In genomic region chr16:31253642-31254045, GRCh38 we compare ENCODE assay signal across 10 cellular contexts. TPM values are rescaled to one million over a fixed set of nuclear protein-coding genes. Genes with fewer than 3 reads are reported as not detected.
DNase-seq lines count a peak whose midpoint lies in the region; ATAC-seq, FAIRE-seq and TF ChIP-seq lines count a peak whose summit lies in the region.
"Had no signal": no experiment of that assay in that cellular context is flagged by ENCODE, and none has a peak within 500 bp of the region (broad histone marks: within the 10 kb centered on the region; RNA-seq: fewer than 3 reads in every experiment).

No MANE protein-coding gene starts in this region.

- intact Hi-C loops in lower leg skin (cut with DNase I; ENCODE audit: low total_unique reads) = no loop called here

- no peaks in the 10 kb centered on the region for H3K36me3 ChIP-seq in thoracic aorta

- 29 to 35% methylated on average over 5 of the region's 5 CpGs for WGBS in lower leg skin, 2 donors

- no peaks in the 10 kb centered on the region for H3K27me3 ChIP-seq in thoracic aorta (replicated peaks; ENCODE audit: insufficient read depth)

- CTCF ChIA-PET in activated naive CD4-positive, alpha-beta T cell treated with anti-CD3 and anti-CD28 coated beads, Interleukin-2, amount 10 ng/mL, durations not matched to agents 7 days and 5 days (lab: Charles Lee) = no interaction called here

- H3K4me1 Mint-ChIP-seq in activated naive CD4-positive, alpha-beta T cell treated with anti-CD3 and anti-CD28 coated beads, Interleukin-2, amount 10 ng/mL, durations not matched to agents 7 days and 5 days = peaks cover 56% of the 10 kb centered on the region

- peaks cover 4% of the 10 kb centered on the region for H3K27me3 Mint-ChIP-seq in activated naive CD4-positive, alpha-beta T cell treated with anti-CD3 and anti-CD28 coated beads, Interleukin-2, amount 10 ng/mL, durations not matched to agents 7 days and 5 days

- FAIRE-seq in D721Med (lab: Jason Lieb, UNC) = no peak

- TF ChIP-seq POLR2A in lower leg skin (IDR thresholded peaks at IDR 0.05) = no peak

- H3K4me1 ChIP-seq in thoracic aorta (ENCODE audit: control insufficient read depth in 1 of 2, low read depth in 2 of 2) = no peaks in the 10 kb centered on the region

- peaks cover 5% of the 10 kb centered on the region for H3K36me3 Mint-ChIP-seq in activated naive CD4-positive, alpha-beta T cell treated with anti-CD3 and anti-CD28 coated beads, Interleukin-2, amount 10 ng/mL, durations not matched to agents 7 days and 5 days

- no peak overlapping the region for H3K4me3 ChIP-seq in lower leg skin (ENCODE audit: low read depth, poor library complexity, severe bottlenecking)
- H3K4me3 ChIP-seq in thoracic aorta = no peak overlapping the region

- H3K27ac ChIP-seq in thoracic aorta = no peak overlapping the region

- DNase-seq in activated gamma-delta T cell treated with Interleukin-2 at 50 U/mL for 16 hours = peak; percentile 6
- no peak for DNase-seq in activated gamma-delta T cell (lab: John Stamatoyannopoulos, UW)
- DNase-seq in activated naive CD4-positive, alpha-beta T cell treated with anti-CD3 and anti-CD28 coated beads, Interleukin-2, amount 10 ng/mL, durations not matched to agents 7 days and 5 days = peak; percentile 67
- DNase-seq in lower leg skin (ENCODE audit: low spot score in 2 of 2) = peak; percentile 57 to 88
- DNase-seq in thoracic aorta (ENCODE audit: low spot score) = peak; percentile 5
- no peak for DNase-seq in NCI-H2227 (lab: John Stamatoyannopoulos, UW; ENCODE audit: unreplicated experiment)
- no peak for DNase-seq in D721Med (ENCODE audit: insufficient read length, low spot score)

- TF ChIP-seq CTCF in lower leg skin (IDR thresholded peaks at IDR 0.05) (no peak), thoracic aorta (IDR thresholded peaks at IDR 0.05) (no peak), D721Med (IDR thresholded peaks at IDR 0.05; ENCODE audit: insufficient read depth, missing control alignments) (no peak)

- ATAC-seq in thoracic aorta (ENCODE audit: insufficient number of reproducible peaks, low FRiP score, low read depth) (no peak), GM18498 (IDR thresholded peaks at IDR 0.05; ENCODE audit: unreplicated experiment) (no peak)

- peak overlapping the region; percentile 89 for H3K27ac Mint-ChIP-seq in activated naive CD4-positive, alpha-beta T cell treated with anti-CD3 and anti-CD28 coated beads, Interleukin-2, amount 10 ng/mL, durations not matched to agents 7 days and 5 days

- H3K9me3 Mint-ChIP-seq in activated naive CD4-positive, alpha-beta T cell treated with anti-CD3 and anti-CD28 coated beads, Interleukin-2, amount 10 ng/mL, durations not matched to agents 7 days and 5 days = no peaks in the 10 kb centered on the region

- H3K4me3 Mint-ChIP-seq in activated naive CD4-positive, alpha-beta T cell treated with anti-CD3 and anti-CD28 coated beads, Interleukin-2, amount 10 ng/mL, durations not matched to agents 7 days and 5 days = peak overlapping the region; percentile 35

- H3K9me3 ChIP-seq in thoracic aorta = no peaks in the 10 kb centered on the region

RNA-seq across cellular contexts. Expression of gene ITGAM, which starts 6.1 kb away (rescaled TPM):
- total RNA-seq in lower leg skin (1 to 10 TPM; 1.5 to 7.7 (median 4.1) TPM), thoracic aorta (10 to 100 TPM; 31.2 to 31.5 TPM)

RNA-seq across cellular contexts. Expression of gene PYDC1, which starts 36.7 kb away (rescaled TPM):
- total RNA-seq in lower leg skin (10 to 100 TPM in 3 of 4 donors, 1 to 10 TPM in 1; 4.8 to 17.5 (median 12.9) TPM), thoracic aorta (not detected)
- total RNA-seq: dermis microvascular lymphatic vessel endothelial cell; T-helper 1 cell treated with Interleukin-12 subunit alpha and Interleukin-12 subunit beta and Interleukin-4 antibody, amounts not matched to agents 30 ng/mL and 1 ng/mL, for 36 hours had no signal

RNA-seq across cellular contexts. Expression of gene TRIM72, which starts 39.7 kb away (rescaled TPM):
- under 1 TPM in 1 of 4 donors, not detected in 3; 0.19 TPM for total RNA-seq in lower leg skin
- total RNA-seq in thoracic aorta = under 1 TPM in 1 of 2 donors, not detected in 1; 0.07 TPM
- total RNA-seq: dermis microvascular lymphatic vessel endothelial cell; T-helper 1 cell treated with Interleukin-12 subunit alpha and Interleukin-12 subunit beta and Interleukin-4 antibody, amounts not matched to agents 30 ng/mL and 1 ng/mL, for 36 hours had no signal

RNA-seq across cellular contexts. Expression of gene PYCARD, which starts 51.1 kb away (rescaled TPM):
- 100 to 1,000 TPM in 3 of 4 donors, 10 to 100 TPM in 1; 87.5 to 140 (median 122) TPM for total RNA-seq in lower leg skin
- 10 to 100 TPM; 19.2 to 23.0 TPM for total RNA-seq in thoracic aorta

Comparison
In these comparisons a context has a peak if more than half of its experiments do, and no peak if none do; other contexts are left out.
1. DNase-seq: peak in activated gamma-delta T cell treated with Interleukin-2 at 50 U/mL for 16 hours (single experiment), activated naive CD4-positive, alpha-beta T cell treated with anti-CD3 and anti-CD28 coated beads, Interleukin-2, amount 10 ng/mL, durations not matched to agents 7 days and 5 days (single experiment), lower leg skin (2 of 2) and thoracic aorta (single experiment); none in activated gamma-delta T cell (single experiment), NCI-H2227 (single experiment) and D721Med (single experiment).
2. RNA of gene PYDC1, which starts 36.7 kb away (total RNA-seq): 4.8 to 17.5 TPM in lower leg skin; not detected in thoracic aorta; every median in the first group is over 4 times any median in the second.